21 cellular contexts compared by ENCODE assay signal in genomic region chr1:241101622-241102021, GRCh38.
DNase-seq lines count a peak whose midpoint lies in the region; ATAC-seq, FAIRE-seq and TF ChIP-seq lines count a peak whose summit lies in the region.
"Had no signal": no experiment of that assay in that cellular context is flagged by ENCODE, and none has a peak within 500 bp of the region (broad histone marks: within the 10 kb centered on the region; RNA-seq: fewer than 3 reads in every experiment).

No MANE protein-coding gene starts in this region.

- no peaks in the 10 kb centered on the region for H3K4me1 Mint-ChIP-seq in CD8-positive, alpha-beta T cell (ENCODE audit: low read depth)

- DNase-seq in ELR (ENCODE audit: low read depth) (peak; percentile 25), SW480 (ENCODE audit: low spot score) (peak; percentile 5), inferior parietal cortex (ENCODE audit: extremely low spot score) (peak; percentile 16), urothelium cell line (ENCODE audit: low spot score) (peak; percentile 9), RKO (ENCODE audit: low spot score) (no peak)
- DNase-seq in CD8-positive, alpha-beta T cell: no peak
- DNase-seq: Caco-2; CD4-positive, alpha-beta T cell; DMS153; H7; Karpas-422; MG63; NCI-H1436 treated with DMSO at 0.1 percent for 48 hours; NCI-H1930; NCI-H2227 treated with DMSO at 0.1 percent for 48 hours; NCI-H510A; NCI-H748 treated with DMSO at 0.1 percent for 48 hours; Peyer's patch had no signal

- CTCF ChIA-PET in CD8-positive, alpha-beta T cell (lab: Charles Lee): no interaction called here

- H3K27ac ChIP-seq in CD8-positive, alpha-beta T cell (ENCODE audit: low read depth, low read length): no peak overlapping the region
- H3K27ac ChIP-seq: BLaER1, Peyer's patch, SJSA1 had no signal

- no peaks in the 10 kb centered on the region for H3K27me3 Mint-ChIP-seq in CD8-positive, alpha-beta T cell (ENCODE audit: low read depth)
- H3K27me3 Mint-ChIP-seq: CD4-positive, alpha-beta T cell had no signal

- no peak overlapping the region for H3K27ac Mint-ChIP-seq in CD8-positive, alpha-beta T cell
- H3K27ac Mint-ChIP-seq: CD4-positive, alpha-beta T cell had no signal

- H3K27me3 ChIP-seq in CD8-positive, alpha-beta T cell (ENCODE audit: insufficient read depth, low read length): no peaks in the 10 kb centered on the region
- H3K27me3 ChIP-seq: BLaER1, MG63, Peyer's patch had no signal

- FAIRE-seq in urothelium cell line (lab: Jason Lieb, UNC): no peak

- intact Hi-C loops in CD8-positive, alpha-beta T cell (cut with DNase I, micrococcal nuclease): no loop called here

- TF ChIP-seq CTCF in CD8-positive, alpha-beta T cell (IDR thresholded peaks at IDR 0.05): no peak

- no peak for ATAC-seq in CD8-positive, alpha-beta T cell
- ATAC-seq in activated CD4-positive, CD25-positive, alpha-beta regulatory T cell treated with anti-CD3 and anti-CD28 coated beads, Interleukin-2, amount 50 U/mL, for 24 hours: no peak

- no peaks in the 10 kb centered on the region for H3K36me3 ChIP-seq in CD8-positive, alpha-beta T cell (ENCODE audit: insufficient read depth, low read length)
- H3K36me3 ChIP-seq: BLaER1, MG63, Peyer's patch, SJSA1 had no signal

- H3K4me3 ChIP-seq in CD8-positive, alpha-beta T cell (ENCODE audit: low read depth, low read length): no peak overlapping the region
- H3K4me3 ChIP-seq: BLaER1, MG63, Peyer's patch, SJSA1 had no signal

- no peak overlapping the region for H3K4me3 Mint-ChIP-seq in CD8-positive, alpha-beta T cell
- H3K4me3 Mint-ChIP-seq: CD4-positive, alpha-beta T cell had no signal

- H3K9me3 ChIP-seq in CD8-positive, alpha-beta T cell (ENCODE audit: low read length): no peaks in the 10 kb centered on the region
- H3K9me3 ChIP-seq: BLaER1, Caco-2, MG63, Peyer's patch, SJSA1 had no signal

- H3K4me1 ChIP-seq in CD8-positive, alpha-beta T cell (ENCODE audit: insufficient read depth, low read length): no peaks in the 10 kb centered on the region
- H3K4me1 ChIP-seq: BLaER1, Caco-2, Peyer's patch, SJSA1 had no signal

- POLR2A ChIA-PET in CD8-positive, alpha-beta T cell (lab: Charles Lee): no interaction called here

- H3K9me3 Mint-ChIP-seq in CD8-positive, alpha-beta T cell: peaks cover 3% of the 10 kb centered on the region
- H3K9me3 Mint-ChIP-seq: CD4-positive, alpha-beta T cell had no signal

- no peaks in the 10 kb centered on the region for H3K36me3 Mint-ChIP-seq in CD8-positive, alpha-beta T cell

Comparison
In these comparisons a context has a peak if more than half of its experiments do, and no peak if none do; other contexts are left out.
1. DNase-seq: peak in ELR (single experiment), SW480 (single experiment), inferior parietal cortex (single experiment) and urothelium cell line (single experiment); none in RKO (single experiment) and CD8-positive, alpha-beta T cell (0 of 7).